Comparison of ENCODE assay signal across 20 cellular contexts in genomic region chr15:47762621-47763020, GRCh38. TPM values are rescaled to one million over a fixed set of nuclear protein-coding genes. Genes with fewer than 3 reads are reported as not detected.
"Had no signal": no experiment of that assay in that cellular context is flagged by ENCODE, and none has a peak within 500 bp of the region (broad histone marks: within the 10 kb centered on the region; RNA-seq: fewer than 3 reads in every experiment).

No MANE protein-coding gene starts in this region.

- ATAC-seq: left cardiac atrium; left lung; lower lobe of right lung; naive thymus-derived CD8-positive, alpha-beta T cell; psoas muscle; right lobe of liver; stimulated activated memory B cell treated with anti-CD40 and anti-IgM and Interleukin-4, amounts not matched to agents 10 μg/mL and 1 μg/mL and 100 μg/mL, for 72 hours; stimulated activated naive CD8-positive, alpha-beta T cell treated with anti-CD3 and anti-CD28 coated beads, Interleukin-15, amount 100 ng/mL, for 72 hours had no signal

- DNase-seq: islet precursor cell; left cardiac atrium; left lung; lower lobe of right lung; mammary epithelial cell; mesenchymal stem cell; naive thymus-derived CD8-positive, alpha-beta T cell; nephron progenitor cell; occipital lobe; psoas muscle; right lobe of liver; stimulated activated CD4-positive, alpha-beta T cell treated with anti-CD3 and anti-CD28 coated beads, Interleukin-1b, Interleukin-23, amount 100 ng/mL, for 48 hours; stimulated activated CD4-positive, alpha-beta T cell treated with anti-CD3 and anti-CD28 coated beads, Interleukin-2, amount 100 ng/mL, for 48 hours; stimulated activated CD4-positive, alpha-beta T cell treated with anti-CD3 and anti-CD28 coated beads, Interleukin-4, amount 100 ng/mL, for 4 hours; stimulated activated CD8-positive, alpha-beta memory T cell treated with anti-CD3 and anti-CD28 coated beads, Interleukin-4, amount 100 ng/mL, for 48 hours; stimulated activated naive CD4-positive, alpha-beta T cell treated with Interleukin-2 at 50 U/mL for 16 hours; stimulated activated naive CD8-positive, alpha-beta T cell treated with anti-CD3 and anti-CD28 coated beads, Interleukin-15, amount 100 ng/mL, for 72 hours; substantia nigra; uterus had no signal

RNA-seq across cellular contexts. Expression of gene SEMA6D, which starts 45.3 kb away (rescaled TPM):
- total RNA-seq: naive thymus-derived CD8-positive, alpha-beta T cell had no signal
